ENCODE assay signal across 13 cellular contexts in genomic region chr7:155371331-155371883, GRCh38.
"Had no signal": no experiment of that assay in that cellular context is flagged by ENCODE, and none has a peak within 500 bp of the region (broad histone marks: within the 10 kb centered on the region; RNA-seq: fewer than 3 reads in every experiment).

No MANE protein-coding gene starts in this region.

- ATAC-seq: activated naive CD8-positive, alpha-beta T cell treated with anti-CD3 and anti-CD28 coated beads, Interleukin-2, amount 50 U/mL, for 24 hours had no signal

- DNase-seq: activated CD4-positive, alpha-beta memory T cell treated with anti-CD3 and anti-CD28 coated beads, Interleukin-2, amount 10 ng/mL, durations not matched to agents 7 days and 5 days; activated naive CD4-positive, alpha-beta T cell; activated naive CD8-positive, alpha-beta T cell treated with anti-CD3 and anti-CD28 coated beads, Interleukin-2, amount 50 U/mL, for 24 hours; activated T-cell treated with anti-CD3 and anti-CD28 coated beads, Interleukin-2, amount 50 U/mL, for 72 hours; foreskin melanocyte; midbrain; naive thymus-derived CD4-positive, alpha-beta T cell; sigmoid colon; stimulated activated CD4-positive, alpha-beta T cell treated with anti-CD3 and anti-CD28 coated beads, Interleukin-12 subunit alpha, Interleukin-12 subunit beta, amount 100 ng/mL, for 4 hours; stimulated activated CD4-positive, alpha-beta T cell treated with anti-CD3 and anti-CD28 coated beads, Interleukin-2, amount 100 ng/mL, for 48 hours; stimulated activated CD8-positive, alpha-beta memory T cell treated with anti-CD3 and anti-CD28 coated beads, Interleukin-4, amount 100 ng/mL, for 48 hours; stimulated activated naive CD8-positive, alpha-beta T cell treated with anti-CD3 and anti-CD28 coated beads, Interleukin-15, Interleukin-2, amounts not matched to agents 100 U/mL and 50 U/mL, for 24 hours had no signal

- H3K4me3 ChIP-seq: sigmoid colon had no signal

- H3K4me3 Mint-ChIP-seq: activated CD4-positive, alpha-beta memory T cell treated with anti-CD3 and anti-CD28 coated beads, Interleukin-2, amount 10 ng/mL, durations not matched to agents 7 days and 5 days; activated naive CD8-positive, alpha-beta T cell treated with anti-CD3 and anti-CD28 coated beads, Interleukin-2, amount 50 U/mL, for 24 hours; activated T-cell treated with anti-CD3 and anti-CD28 coated beads, Interleukin-2, amount 50 U/mL, for 72 hours had no signal

- H3K27ac Mint-ChIP-seq: activated CD4-positive, alpha-beta memory T cell treated with anti-CD3 and anti-CD28 coated beads, Interleukin-2, amount 10 ng/mL, durations not matched to agents 7 days and 5 days; activated naive CD8-positive, alpha-beta T cell treated with anti-CD3 and anti-CD28 coated beads, Interleukin-2, amount 50 U/mL, for 24 hours; activated T-cell treated with anti-CD3 and anti-CD28 coated beads, Interleukin-2, amount 50 U/mL, for 72 hours; naive thymus-derived CD4-positive, alpha-beta T cell had no signal

- H3K9me3 ChIP-seq: psoas muscle, sigmoid colon had no signal

- H3K27ac ChIP-seq: psoas muscle, sigmoid colon had no signal

- H3K9me3 Mint-ChIP-seq: activated CD4-positive, alpha-beta memory T cell treated with anti-CD3 and anti-CD28 coated beads, Interleukin-2, amount 10 ng/mL, durations not matched to agents 7 days and 5 days; activated naive CD8-positive, alpha-beta T cell treated with anti-CD3 and anti-CD28 coated beads, Interleukin-2, amount 50 U/mL, for 24 hours; activated T-cell treated with anti-CD3 and anti-CD28 coated beads, Interleukin-2, amount 50 U/mL, for 72 hours had no signal

- H3K36me3 ChIP-seq: sigmoid colon had no signal
